In the genomic region with DNA sequence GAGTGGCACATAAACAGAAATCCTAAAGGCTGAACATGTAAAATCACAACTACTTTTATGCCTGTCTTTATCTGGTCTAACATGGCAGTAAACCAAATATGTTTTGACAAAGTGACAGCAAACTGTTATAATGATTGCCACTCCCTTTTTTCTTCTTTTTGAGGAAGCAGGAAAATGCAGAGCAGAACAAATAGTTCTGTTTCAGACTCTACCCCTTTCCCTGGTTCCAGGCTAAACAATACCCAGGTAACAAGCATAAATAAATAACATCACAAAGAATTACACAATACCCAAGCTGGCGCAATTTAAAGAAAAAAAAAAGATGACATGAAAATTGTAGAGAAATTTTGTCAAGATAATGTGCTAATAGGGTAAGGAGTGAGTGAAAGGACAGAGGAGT, we compare ENCODE assay signal across 29 cellular contexts. TPM values are rescaled to one million over a fixed set of nuclear protein-coding genes. Genes with fewer than 3 reads are reported as not detected.
"Had no signal": no experiment of that assay in that cellular context is flagged by ENCODE, and none has a peak within 500 bp of the region (broad histone marks: within the 10 kb centered on the region; RNA-seq: fewer than 3 reads in every experiment).

No MANE protein-coding gene starts in this region.

- FAIRE-seq: endothelial cell of umbilical vein had no signal

- H3K27ac Mint-ChIP-seq: activated naive CD8-positive, alpha-beta T cell treated with anti-CD3 and anti-CD28 coated beads for 36 hours; brain; natural killer cell treated with Interleukin-12 subunit alpha and Interleukin-12 subunit beta and Interleukin-15 and Interleukin-18, amount 100 ng/mL, for 72 hours had no signal

- H3K27ac ChIP-seq: adrenal gland, ascending aorta, foreskin keratinocyte, heart right ventricle, left lung, right lobe of liver, thoracic aorta, vagina, VCaP had no signal

- H3K9me3 ChIP-seq: adrenal gland, ascending aorta, left lung, right lobe of liver, thoracic aorta, vagina had no signal

- H3K4me1 ChIP-seq: adrenal gland, ascending aorta, foreskin keratinocyte, heart right ventricle, left lung, right lobe of liver, vagina had no signal

- H3K27me3 ChIP-seq: adrenal gland, ascending aorta, heart right ventricle, left lung, right lobe of liver, vagina had no signal

- H3K36me3 Mint-ChIP-seq: brain; natural killer cell treated with Interleukin-12 subunit alpha and Interleukin-12 subunit beta and Interleukin-15 and Interleukin-18, amount 100 ng/mL, for 72 hours had no signal

- H3K4me3 ChIP-seq: adrenal gland, ascending aorta, heart right ventricle, left lung, lung, right lobe of liver, thoracic aorta, vagina had no signal

- H3K4me1 Mint-ChIP-seq: brain had no signal

- H3K4me3 Mint-ChIP-seq: activated naive CD8-positive, alpha-beta T cell treated with anti-CD3 and anti-CD28 coated beads for 36 hours; brain; natural killer cell treated with Interleukin-12 subunit alpha and Interleukin-12 subunit beta and Interleukin-15 and Interleukin-18, amount 100 ng/mL, for 72 hours had no signal

- DNase-seq: activated CD4-positive, alpha-beta T cell treated with anti-CD3 and anti-CD28 coated beads for 4 hours; activated CD4-positive, alpha-beta T cell treated with anti-CD3 and anti-CD28 coated beads, Interleukin-2, amount 50 U/mL, for 4 hours; activated CD8-positive, alpha-beta memory T cell treated with anti-CD3 and anti-CD28 coated beads for 24 hours; activated effector memory CD4-positive, alpha-beta T cell treated with Interleukin-2 at 50 U/mL for 16 hours; activated naive CD4-positive, alpha-beta T cell treated with Interleukin-2 at 50 U/mL for 16 hours; activated naive CD8-positive, alpha-beta T cell treated with anti-CD3 and anti-CD28 coated beads for 36 hours; adrenal gland; caudate nucleus; cortex of kidney; heart right ventricle; left lung; mesendoderm; posterior cingulate gyrus; right lobe of liver; stimulated activated CD4-positive, alpha-beta T cell treated with anti-CD3 and anti-CD28 coated beads, Interleukin-12 subunit alpha, Interleukin-12 subunit beta, amount 100 ng/mL, for 4 hours; stimulated activated CD4-positive, alpha-beta T cell treated with anti-CD3 and anti-CD28 coated beads, Interleukin-4, amount 100 ng/mL, for 1 hour; stimulated activated naive CD8-positive, alpha-beta T cell treated with anti-CD3 and anti-CD28 coated beads, Interleukin-15, Interleukin-2, amounts not matched to agents 100 U/mL and 50 U/mL, for 24 hours; T-helper 2 cell had no signal

- H3K27me3 Mint-ChIP-seq: brain had no signal

- H3K9me3 Mint-ChIP-seq: natural killer cell treated with Interleukin-12 subunit alpha and Interleukin-12 subunit beta and Interleukin-15 and Interleukin-18, amount 100 ng/mL, for 72 hours had no signal

- ATAC-seq: esophagus mucosa; foreskin keratinocyte; heart right ventricle; left lung; natural killer cell treated with Interleukin-12 subunit alpha and Interleukin-12 subunit beta and Interleukin-15 and Interleukin-18, amount 100 ng/mL, for 72 hours; stimulated activated naive CD8-positive, alpha-beta T cell treated with anti-CD3 and anti-CD28 coated beads, Interleukin-15, Interleukin-2, amounts not matched to agents 100 U/mL and 50 U/mL, for 24 hours had no signal

- H3K36me3 ChIP-seq: adrenal gland, ascending aorta, heart right ventricle, left lung, right lobe of liver, thoracic aorta, vagina had no signal

RNA-seq across cellular contexts. Expression of a gene that starts 24.2 kb away (rescaled TPM):
- total RNA-seq: ascending aorta, esophagus mucosa, foreskin keratinocyte, mononuclear cell had no signal
